Comparison of ENCODE assay signal across 23 cellular contexts in the genomic region with DNA sequence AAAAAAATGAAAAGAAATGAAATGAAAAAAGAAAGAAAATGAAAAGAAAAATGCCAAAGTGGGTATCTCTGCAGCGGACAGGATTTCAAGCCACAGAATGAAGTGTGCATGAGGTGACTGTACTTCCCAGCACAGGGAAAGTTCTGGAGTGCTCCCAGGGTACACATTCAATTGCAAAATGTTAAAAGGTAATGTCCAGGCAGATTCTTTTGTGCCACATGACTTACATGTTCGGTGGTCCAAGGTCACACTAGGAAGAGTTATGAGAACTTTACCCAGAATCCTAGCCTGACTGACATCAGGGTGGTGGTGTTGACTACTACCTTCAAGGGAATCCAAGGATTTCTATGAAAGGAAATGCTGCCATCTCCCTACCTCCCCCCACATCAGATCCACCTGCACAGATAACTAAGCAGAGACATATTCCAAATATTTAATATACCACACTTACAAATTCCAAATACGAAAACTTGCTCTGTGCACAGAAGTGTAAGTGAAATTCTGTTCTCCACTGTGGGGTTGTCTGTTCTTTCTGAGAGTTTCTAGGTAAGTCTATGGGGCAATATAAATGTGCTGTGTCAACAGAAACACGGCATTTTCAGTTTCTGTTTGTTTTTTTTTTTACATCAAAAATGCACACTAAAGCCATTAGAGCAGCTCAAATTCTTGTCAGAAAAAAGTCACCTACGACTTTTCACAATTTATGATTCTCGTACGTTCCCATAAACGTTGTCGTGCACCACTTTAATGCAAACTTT. TPM values are rescaled to one million over a fixed set of nuclear protein-coding genes. Genes with fewer than 3 reads are reported as not detected.
DNase-seq lines count a peak whose midpoint lies in the region; ATAC-seq and TF ChIP-seq lines count a peak whose summit lies in the region.
"Had no signal": no experiment of that assay in that cellular context is flagged by ENCODE, and none has a peak within 500 bp of the region (broad histone marks: within the 10 kb centered on the region; RNA-seq: fewer than 3 reads in every experiment).

No MANE protein-coding gene starts in this region.

- no peaks in the 10 kb centered on the region for H3K36me3 ChIP-seq in right lobe of liver
- H3K36me3 ChIP-seq: BLaER1 treated with 17β-estradiol and CSF1 and Interleukin-3, amounts not matched to agents 10 nM and 100 nM had no signal

- H3K9me3 Mint-ChIP-seq in activated CD4-positive, alpha-beta T cell treated with anti-CD3 and anti-CD28 coated beads, Interleukin-2, amount 10 ng/mL, durations not matched to agents 24 days and 14 days, result no peaks in the 10 kb centered on the region
- H3K9me3 Mint-ChIP-seq: CD4-positive, alpha-beta memory T cell had no signal

- ATAC-seq in right lobe of liver (peak; percentile 82 to 89 (median 86)), HG02798 (IDR thresholded peaks at IDR 0.05; ENCODE audit: poor library complexity, unreplicated experiment) (no peak), HG03354 (IDR thresholded peaks at IDR 0.05; ENCODE audit: poor library complexity, severe bottlenecking, unreplicated experiment) (no peak)
- ATAC-seq: SK-N-SH treated with all-trans-retinoic acid at 6 μM for 48 hours had no signal

- intact Hi-C loops in activated CD4-positive, alpha-beta T cell treated with anti-CD3 and anti-CD28 coated beads, Interleukin-2, amount 10 ng/mL, durations not matched to agents 24 days and 14 days (cut with micrococcal nuclease), result no loop called here
- intact Hi-C loops in dorsolateral prefrontal cortex (cut with DNase I), result no loop called here
- intact Hi-C loops in right lobe of liver (cut with DNase I), result no loop called here

- H3K27me3 Mint-ChIP-seq in activated CD4-positive, alpha-beta T cell treated with anti-CD3 and anti-CD28 coated beads, Interleukin-2, amount 10 ng/mL, durations not matched to agents 24 days and 14 days, result peaks cover 22% of the 10 kb centered on the region

- peak overlapping the region; percentile 13 for H3K27ac Mint-ChIP-seq in activated CD4-positive, alpha-beta T cell treated with anti-CD3 and anti-CD28 coated beads, Interleukin-2, amount 10 ng/mL, durations not matched to agents 24 days and 14 days
- H3K27ac Mint-ChIP-seq: CD4-positive, alpha-beta memory T cell had no signal

- peak overlapping the region in 44 of 59 donors; percentile 5 to 100 (median 97) for H3K27ac ChIP-seq in dorsolateral prefrontal cortex
- peak overlapping the region; percentile 47 to 79 (median 71) for H3K27ac ChIP-seq in right lobe of liver
- H3K27ac ChIP-seq: 22Rv1; BLaER1 treated with 17β-estradiol and CSF1 and Interleukin-3, amounts not matched to agents 10 nM and 100 nM had no signal

- no peaks in the 10 kb centered on the region for H3K4me1 Mint-ChIP-seq in activated CD4-positive, alpha-beta T cell treated with anti-CD3 and anti-CD28 coated beads, Interleukin-2, amount 10 ng/mL, durations not matched to agents 24 days and 14 days
- H3K4me1 Mint-ChIP-seq: CD4-positive, alpha-beta memory T cell had no signal

- no peaks in the 10 kb centered on the region for H3K27me3 ChIP-seq in dorsolateral prefrontal cortex
- no peaks in the 10 kb centered on the region for H3K27me3 ChIP-seq in right lobe of liver
- H3K27me3 ChIP-seq: BLaER1 treated with 17β-estradiol and CSF1 and Interleukin-3, amounts not matched to agents 10 nM and 100 nM had no signal

- TF ChIP-seq POLR2A in right lobe of liver (IDR thresholded peaks at IDR 0.05), result peak; percentile 17

- peaks cover 0 to 37% (median 6%) of the 10 kb centered on the region in 4 donors for H3K4me1 ChIP-seq in right lobe of liver
- H3K4me1 ChIP-seq: BLaER1 treated with 17β-estradiol and CSF1 and Interleukin-3, amounts not matched to agents 10 nM and 100 nM; Caco-2 had no signal

- DNase-seq in activated CD4-positive, alpha-beta T cell treated with anti-CD3 and anti-CD28 coated beads, Interleukin-2, amount 10 ng/mL, durations not matched to agents 24 days and 14 days, result no peak
- no peak for DNase-seq in activated CD4-positive, alpha-beta T cell treated with anti-CD3 and anti-CD28 coated beads, Interleukin-2, amount 50 U/mL, for 48 hours
- DNase-seq in dorsolateral prefrontal cortex (no peak), right lobe of liver (peak in 1 of 3 donors; percentile 81), middle frontal gyrus (ENCODE audit: extremely low spot score, low spot score) (no peak), NCI-H345 (lab: John Stamatoyannopoulos, UW) (no peak)
- DNase-seq: Caco-2; CD4-positive, alpha-beta memory T cell; DMS 273 treated with DMSO at 0.1 percent for 48 hours; DMS79 treated with DMSO at 0.1 percent for 48 hours; HCEC 1CT; NCI-H1092; NCI-H1436; NCI-H187 treated with DMSO at 0.1 percent for 48 hours; NCI-H2107; NCI-H510A treated with DMSO at 0.1 percent for 48 hours; NCI-H748 treated with DMSO at 0.1 percent for 48 hours; NK-92 treated with Interleukin-12 subunit alpha and Interleukin-12 subunit beta, amount 100 ng/mL, for 24 hours had no signal

- no peaks in the 10 kb centered on the region for H3K9me3 ChIP-seq in right lobe of liver
- H3K9me3 ChIP-seq: BLaER1 treated with 17β-estradiol and CSF1 and Interleukin-3, amounts not matched to agents 10 nM and 100 nM; Caco-2 had no signal

- H3K36me3 Mint-ChIP-seq in activated CD4-positive, alpha-beta T cell treated with anti-CD3 and anti-CD28 coated beads, Interleukin-2, amount 10 ng/mL, durations not matched to agents 24 days and 14 days (ENCODE audit: low read depth), result no peaks in the 10 kb centered on the region
- H3K36me3 Mint-ChIP-seq: CD4-positive, alpha-beta memory T cell had no signal

- H3K4me3 ChIP-seq in dorsolateral prefrontal cortex, result no peak overlapping the region
- H3K4me3 ChIP-seq in right lobe of liver, result no peak overlapping the region
- H3K4me3 ChIP-seq: BLaER1 treated with 17β-estradiol and CSF1 and Interleukin-3, amounts not matched to agents 10 nM and 100 nM had no signal

- TF ChIP-seq CTCF in dorsolateral prefrontal cortex (IDR thresholded peaks at IDR 0.05 in 54 of 56, conservative IDR thresholded peaks at IDR 0.05 in 2 of 56; ENCODE audit: low read depth in 1 of 56, partially characterized antibody in 56 of 56), result no peak
- no peak for TF ChIP-seq CTCF in right lobe of liver (IDR thresholded peaks at IDR 0.05)

- WGBS in right lobe of liver (ENCODE audit: insufficient coverage, low coverage, low lambda C conversion rate, missing lambda C conversion rate), result 61% methylated on average over 9 of the region's 9 CpGs

- no peak overlapping the region for H3K4me3 Mint-ChIP-seq in activated CD4-positive, alpha-beta T cell treated with anti-CD3 and anti-CD28 coated beads, Interleukin-2, amount 10 ng/mL, durations not matched to agents 24 days and 14 days
- H3K4me3 Mint-ChIP-seq: CD4-positive, alpha-beta memory T cell had no signal

RNA-seq across cellular contexts. Expression of a gene that starts 56.6 kb away (rescaled TPM):
- total RNA-seq in activated CD4-positive, alpha-beta T cell treated with anti-CD3 and anti-CD28 coated beads, Interleukin-2, amount 10 ng/mL, durations not matched to agents 24 days and 14 days, result 0.36 and 1.3 TPM in 2 replicates
- total RNA-seq in dorsolateral prefrontal cortex (10 to 100 TPM in 115 of 120 experiments, 1 to 10 TPM in 5; 8.5 to 29.7 (median 17.0) TPM), right lobe of liver (1 to 10 TPM in 3 of 6 experiments, under 1 TPM in 1, not detected in 2; 0.31 to 7.5 (median 3.7) TPM)

Comparison
In these comparisons a context has a peak if more than half of its experiments do, and no peak if none do; other contexts are left out.
1. ATAC-seq: peak in right lobe of liver (4 of 4); none in HG02798 (single experiment) and HG03354 (single experiment).